In genomic region chr22:50102946-50103345, GRCh38 we compare ENCODE assay signal across 13 cellular contexts. TPM values are rescaled to one million over a fixed set of nuclear protein-coding genes. Genes with fewer than 3 reads are reported as not detected.
DNase-seq lines count a peak whose midpoint lies in the region; ATAC-seq and TF ChIP-seq lines count a peak whose summit lies in the region.
"Had no signal": no experiment of that assay in that cellular context is flagged by ENCODE, and none has a peak within 500 bp of the region (broad histone marks: within the 10 kb centered on the region; RNA-seq: fewer than 3 reads in every experiment).

No MANE protein-coding gene starts in this region.

- H2BK5ac ChIP-seq in H9 (ENCODE audit: insufficient read length, low read length) = no peak overlapping the region

- no peak overlapping the region for H3K14ac ChIP-seq in H9 (ENCODE audit: insufficient read depth, low read length)

- H3K18ac ChIP-seq in H9 (ENCODE audit: insufficient read length, low read depth, low read length) = no peak overlapping the region

- H3K27ac Mint-ChIP-seq in H9 = no peak overlapping the region

- no peak overlapping the region for H3K4me2 ChIP-seq in H9 (ENCODE audit: insufficient read depth, insufficient read length, low read length)

- WGBS in H9 (ENCODE audit: extremely low coverage, insufficient read length, low lambda C conversion rate) = no CpG with 5 or more reads among the region's 11 CpGs

- no peak overlapping the region for H3K4ac ChIP-seq in H9 (ENCODE audit: low read depth, low read length)

- no peak overlapping the region for H4K8ac ChIP-seq in H9 (replicated peaks; ENCODE audit: insufficient read length, low read depth, low read length)

- H2BK120ac ChIP-seq in H9 (ENCODE audit: low read depth, low read length, poor library complexity, severe bottlenecking) = no peak overlapping the region

- 0 out of 3 replicates have a peak, but pooled peaks have one; percentile 20 for TF ChIP-seq CTCF in H9 (conservative IDR thresholded peaks at IDR 0.05)

- H3K79me1 ChIP-seq in H9 (ENCODE audit: insufficient read depth, low read depth, low read length, poor library complexity, severe bottlenecking) = no peaks in the 10 kb centered on the region

- no peak overlapping the region for H4K91ac ChIP-seq in H9 (ENCODE audit: insufficient read length, low read depth, low read length)

- no peaks in the 10 kb centered on the region for H3K4me1 Mint-ChIP-seq in H9

- no peak overlapping the region for H3K56ac ChIP-seq in H9 (ENCODE audit: insufficient read length, low read depth, low read length)

- in situ Hi-C loops in SK-MEL-5 (cut with HindIII; ENCODE audit: low pct_unique_long_range_greater_than_20kb, low sequenced_read_pairs) = no loop called here

- no peak overlapping the region for H3K27ac ChIP-seq in H9 (ENCODE audit: insufficient read length, low read depth, low read length)
- H3K27ac ChIP-seq: tibial artery had no signal

- H3T11ph ChIP-seq in H9 (ENCODE audit: low read length) = no peak overlapping the region

- H3K23ac ChIP-seq in H9 (ENCODE audit: insufficient read length, low read depth, low read length) = no peak overlapping the region

- no peaks in the 10 kb centered on the region for H3K27me3 ChIP-seq in H9 (ENCODE audit: insufficient read depth, low read length)

- no peak overlapping the region for H2BK20ac ChIP-seq in H9 (ENCODE audit: low read depth, low read length, poor library complexity, severe bottlenecking)

- H3K27me3 Mint-ChIP-seq in H9 (ENCODE audit: low read depth) = peaks cover 14% of the 10 kb centered on the region

- no peak overlapping the region for H2BK12ac ChIP-seq in H9 (ENCODE audit: insufficient read length, low read depth, low read length)

- no peaks in the 10 kb centered on the region for H3K36me3 Mint-ChIP-seq in H9 (ENCODE audit: insufficient read depth in 1 of 3, low read depth in 3 of 3)

- H3K9me3 ChIP-seq in H9 (ENCODE audit: control insufficient read depth, low read depth, low read length) = no peaks in the 10 kb centered on the region
- H3K9me3 ChIP-seq: tibial artery had no signal

- H2AK5ac ChIP-seq in H9 (ENCODE audit: insufficient read length, low read length) = no peak overlapping the region

- H3K4me1 ChIP-seq in H9 (ENCODE audit: insufficient read depth, low read length) = no peaks in the 10 kb centered on the region
- H3K4me1 ChIP-seq: tibial artery had no signal

- H3K79me2 ChIP-seq in H9 (ENCODE audit: insufficient read depth, low read length) = no peaks in the 10 kb centered on the region

- ATAC-seq in left lobe of liver = peak; percentile 68
- ATAC-seq in GM18907 (IDR thresholded peaks at IDR 0.05; ENCODE audit: unreplicated experiment) = no peak

- H3K9ac ChIP-seq in H9 (ENCODE audit: extremely low read depth, insufficient read length, low read length) = no peak overlapping the region

- H4K5ac ChIP-seq in H9 (ENCODE audit: insufficient read length, low read depth, low read length) = no peak overlapping the region

- H4K20me1 ChIP-seq in H9 (ENCODE audit: control insufficient read depth, insufficient read depth, insufficient read length) = no peaks in the 10 kb centered on the region

- no peaks in the 10 kb centered on the region; a peak in 1 of 5 replicates for H3K9me3 Mint-ChIP-seq in H9
- H3K9me3 Mint-ChIP-seq: T-helper 1 cell treated with Interleukin-12 subunit alpha and Interleukin-12 subunit beta and Interleukin-4 antibody, amounts not matched to agents 30 μg/mL and 1 μg/mL, for 36 hours had no signal

- no peak overlapping the region for H2BK15ac ChIP-seq in H9 (ENCODE audit: low read depth, low read length)

- H3K4me3 Mint-ChIP-seq in H9 = no peak overlapping the region
- H3K4me3 Mint-ChIP-seq: T-helper 1 cell treated with Interleukin-12 subunit alpha and Interleukin-12 subunit beta and Interleukin-4 antibody, amounts not matched to agents 30 μg/mL and 1 μg/mL, for 36 hours had no signal

- peak; percentile 44 for DNase-seq in DMS153 (lab: John Stamatoyannopoulos, UW)
- DNase-seq in H9 = no peak
- peak; percentile 23 for DNase-seq in SK-MEL-5 (ENCODE audit: low read depth, low spot score)
- no peak for DNase-seq in left lobe of liver (ENCODE audit: low spot score)
- no peak for DNase-seq in DMS79 (lab: John Stamatoyannopoulos, UW)
- no peak for DNase-seq in activated effector memory CD4-positive, alpha-beta T cell treated with anti-CD3 and anti-CD28 coated beads, Interleukin-2, amount 50 U/mL, for 16 hours
- DNase-seq in OCI-M2 (lab: John Stamatoyannopoulos, UW; ENCODE audit: unreplicated experiment) = no peak
- DNase-seq: Calu3; effector CD8-positive, alpha-beta T cell; right cardiac atrium had no signal

- no peaks in the 10 kb centered on the region for H3K23me2 ChIP-seq in H9 (ENCODE audit: insufficient read length, low read depth, low read length, poor library complexity, severe bottlenecking)

- no peak overlapping the region for H2AFZ ChIP-seq in H9 (ENCODE audit: low read length)

RNA-seq across cellular contexts. Expression of gene MOV10L1, which starts 13.1 kb away (rescaled TPM):
- total RNA-seq in H9 (2021) = not detected in 2 replicates
- 0.08 TPM in 1 of 2 replicates, not detected in the other for total RNA-seq in SK-MEL-5 (2014; rRNA removed; shearing (Covaris generic))
- polyA plus RNA-seq in SK-MEL-5 (2015; cell fraction: cytosol; rRNA removed) = not detected in 2 replicates
- polyA plus RNA-seq in SK-MEL-5 (2015; cell fraction: nucleus; rRNA removed) = 1.4 TPM in 1 of 2 replicates, not detected in the other
- total RNA-seq in left lobe of liver = not detected
- total RNA-seq: Calu3 had no signal

RNA-seq across cellular contexts. Expression of gene MLC1, which starts 17.7 kb away (rescaled TPM):
- total RNA-seq in H9 (2021) (not detected in 2 replicates), left lobe of liver (not detected)
- total RNA-seq in SK-MEL-5 (2014; rRNA removed; shearing (Covaris generic)) = not detected in 2 replicates
- polyA plus RNA-seq in SK-MEL-5 (2015; cell fraction: cytosol; rRNA removed) = not detected in 2 replicates
- polyA plus RNA-seq in SK-MEL-5 (2015; cell fraction: nucleus; rRNA removed) = not detected in 2 replicates
- total RNA-seq: Calu3 had no signal

RNA-seq across cellular contexts. Expression of gene TTLL8, which starts 44.8 kb away (rescaled TPM):
- total RNA-seq in H9 (2021) (not detected in 2 replicates), left lobe of liver (not detected)
- total RNA-seq in SK-MEL-5 (2014; rRNA removed; shearing (Covaris generic)) = not detected in 2 replicates
- not detected in 2 replicates for polyA plus RNA-seq in SK-MEL-5 (2015; cell fraction: cytosol; rRNA removed)
- polyA plus RNA-seq in SK-MEL-5 (2015; cell fraction: nucleus; rRNA removed) = not detected in 2 replicates
- total RNA-seq: Calu3, right cardiac atrium had no signal
- polyA plus RNA-seq: right cardiac atrium had no signal

Comparison
In these comparisons a context has a peak if more than half of its experiments do, and no peak if none do; other contexts are left out.
1. DNase-seq: peak in DMS153 (single experiment) and SK-MEL-5 (single experiment); none in H9 (single experiment), left lobe of liver (single experiment), DMS79 (single experiment), activated effector memory CD4-positive, alpha-beta T cell treated with anti-CD3 and anti-CD28 coated beads, Interleukin-2, amount 50 U/mL, for 16 hours (single experiment) and OCI-M2 (single experiment).